In genomic region chr17:65191805-65192740, GRCh38 we compare ENCODE assay signal across 9 cellular contexts. TPM values are rescaled to one million over a fixed set of nuclear protein-coding genes. Genes with fewer than 3 reads are reported as not detected.
A peak's percentile ranks its signal among the peaks of the same experiment; 100 is the strongest.
DNase-seq lines count a peak whose midpoint lies in the region; ATAC-seq, FAIRE-seq and TF ChIP-seq lines count a peak whose summit lies in the region.
"Had no signal": no experiment of that assay in that cellular context is flagged by ENCODE, and none has a peak within 500 bp of the region (broad histone marks: within the 10 kb centered on the region; RNA-seq: fewer than 3 reads in every experiment).

No MANE protein-coding gene starts in this region.

- peak; percentile 55 for ATAC-seq in activated CD8-positive, alpha-beta T cell treated with anti-CD3 and anti-CD28 coated beads for 36 hours
- no peak for ATAC-seq in activated CD8-positive, alpha-beta T cell treated with anti-CD3 and anti-CD28 coated beads, Interleukin-2, amount 10 ng/mL, durations not matched to agents 7 days and 5 days
- ATAC-seq in GM21381 (IDR thresholded peaks at IDR 0.05; ENCODE audit: unreplicated experiment) (no peak), GM19395 (IDR thresholded peaks at IDR 0.05; ENCODE audit: unreplicated experiment) (no peak)

- peaks cover 24% of the 10 kb centered on the region for H3K4me1 Mint-ChIP-seq in activated CD8-positive, alpha-beta T cell treated with anti-CD3 and anti-CD28 coated beads for 36 hours (ENCODE audit: low read depth)
- H3K4me1 Mint-ChIP-seq in activated CD8-positive, alpha-beta T cell treated with anti-CD3 and anti-CD28 coated beads, Interleukin-2, amount 10 ng/mL, durations not matched to agents 7 days and 5 days (ENCODE audit: low read depth): peaks cover 9% of the 10 kb centered on the region

- FAIRE-seq in endothelial cell of umbilical vein (lab: Jason Lieb, UNC): peak; percentile 96

- H3K9me3 ChIP-seq in PC-9 (ENCODE audit: insufficient read depth, low read depth) (no peaks in the 10 kb centered on the region), endothelial cell of umbilical vein (replicated peaks; ENCODE audit: control insufficient read depth, insufficient read depth, low read length) (no peaks in the 10 kb centered on the region)
- H3K9me3 ChIP-seq: colonic mucosa had no signal

- H2AFZ ChIP-seq in PC-9: peak overlapping the region; percentile 21; the same call in 1 of the 2 replicates
- no peak overlapping the region for H2AFZ ChIP-seq in endothelial cell of umbilical vein (ENCODE audit: low read depth, low read length)

- peak overlapping the region; percentile 87 for H3K27ac ChIP-seq in PC-9
- H3K27ac ChIP-seq in endothelial cell of umbilical vein (ENCODE audit: insufficient read depth, low read depth, low read length): peak overlapping the region; percentile 75
- H3K27ac ChIP-seq: colonic mucosa had no signal

- no peaks in the 10 kb centered on the region for H3K9me1 ChIP-seq in endothelial cell of umbilical vein (replicated peaks; ENCODE audit: control insufficient read depth, extremely low read depth, insufficient read depth, low read length)

- no peak overlapping the region for H3K4me3 Mint-ChIP-seq in activated CD8-positive, alpha-beta T cell treated with anti-CD3 and anti-CD28 coated beads for 36 hours
- no peak overlapping the region for H3K4me3 Mint-ChIP-seq in activated CD8-positive, alpha-beta T cell treated with anti-CD3 and anti-CD28 coated beads, Interleukin-2, amount 10 ng/mL, durations not matched to agents 7 days and 5 days

- peaks cover 23% of the 10 kb centered on the region for H3F3A ChIP-seq in PC-9 (ENCODE audit: insufficient read depth, low read depth)

- H3K4me3 ChIP-seq in PC-9: peak overlapping the region; percentile 9; the same call in 1 of the 2 replicates
- no peak overlapping the region for H3K4me3 ChIP-seq in endothelial cell of umbilical vein (replicated peaks in 1 of 3; ENCODE audit: insufficient read depth in 1 of 3, low read depth in 1 of 3, low read length in 3 of 3)
- H3K4me3 ChIP-seq: colonic mucosa had no signal

- DNase-seq in activated CD8-positive, alpha-beta T cell treated with anti-CD3 and anti-CD28 coated beads for 36 hours: peak; percentile 21
- no peak for DNase-seq in activated CD8-positive, alpha-beta T cell treated with anti-CD3 and anti-CD28 coated beads, Interleukin-2, amount 10 ng/mL, durations not matched to agents 7 days and 5 days
- peak; percentile 47 to 88 for DNase-seq in PC-9
- DNase-seq in endothelial cell of umbilical vein (ENCODE audit: low read depth, low spot score): peak; percentile 62
- DNase-seq in stimulated activated CD4-positive, alpha-beta T cell treated with anti-CD3 and anti-CD28 coated beads, Interleukin-4, amount 100 ng/mL, for 1 hour: peak; percentile 24
- no peak for DNase-seq in NCI-H1930 (lab: John Stamatoyannopoulos, UW)
- DNase-seq: colonic mucosa had no signal

- intact Hi-C loops in activated CD8-positive, alpha-beta T cell treated with anti-CD3 and anti-CD28 coated beads for 36 hours (cut with micrococcal nuclease): loop anchor here (10.0 kb wide), 1 partner anchor 227 kb away; no protein-coding TSS in a partner anchor
- intact Hi-C loops in PC-9 (cut with micrococcal nuclease; ENCODE audit: unreplicated experiment) (loop anchor here (10.0 kb wide), 1 partner anchor 417 kb away; no protein-coding TSS in a partner anchor), endothelial cell of umbilical vein (cut with micrococcal nuclease) (loop anchor here (5.0 kb wide), 1 partner anchor 35 kb away; no protein-coding TSS in a partner anchor)

- H3K4me2 ChIP-seq in PC-9 (peak overlapping the region; percentile 64), endothelial cell of umbilical vein (ENCODE audit: insufficient read depth, low read length) (peak overlapping the region; percentile 64)

- no peak for TF ChIP-seq POLR2A in endothelial cell of umbilical vein (IDR thresholded peaks at IDR 0.05; ENCODE audit: low read depth, low read length)

- no peaks in the 10 kb centered on the region for H3K9me3 Mint-ChIP-seq in activated CD8-positive, alpha-beta T cell treated with anti-CD3 and anti-CD28 coated beads for 36 hours
- no peaks in the 10 kb centered on the region for H3K9me3 Mint-ChIP-seq in activated CD8-positive, alpha-beta T cell treated with anti-CD3 and anti-CD28 coated beads, Interleukin-2, amount 10 ng/mL, durations not matched to agents 7 days and 5 days (ENCODE audit: insufficient read depth)

- POLR2A ChIA-PET in activated CD8-positive, alpha-beta T cell treated with anti-CD3 and anti-CD28 coated beads for 36 hours (lab: Charles Lee): interaction anchor here (0.7 kb wide), 1 partner anchor 70 kb away, joined by 3 read pairs; no protein-coding TSS in a partner anchor
- POLR2A ChIA-PET in activated CD8-positive, alpha-beta T cell treated with anti-CD3 and anti-CD28 coated beads, Interleukin-2, amount 10 ng/mL, durations not matched to agents 7 days and 5 days (lab: Charles Lee): interaction anchor here (0.6 to 0.7 kb wide), 2 partner anchors 11 to 40 kb away, joined by 3 read pairs; no protein-coding TSS in a partner anchor
- POLR2A ChIA-PET in PC-9 (lab: Charles Lee; ENCODE audit: unreplicated experiment) (interaction anchor here (0.6 to 0.7 kb wide), 2 partner anchors 441 to 651 kb away, joined by 3 to 4 read pairs; no protein-coding TSS in a partner anchor), endothelial cell of umbilical vein (lab: Charles Lee) (no interaction called here)

- no peak overlapping the region for H3K9ac ChIP-seq in endothelial cell of umbilical vein (replicated peaks; ENCODE audit: extremely low read depth, insufficient read depth, low read length)

- BruUV-seq in PC-9 (replicated peaks; lab: Mats Ljungman, UMichigan): no TSS peak
- BruUV-seq in endothelial cell of umbilical vein (replicated peaks; lab: Mats Ljungman, UMichigan): no TSS peak

- H3K9me2 ChIP-seq in PC-9 (ENCODE audit: insufficient read depth): no peaks in the 10 kb centered on the region

- H3K79me2 ChIP-seq in PC-9 (ENCODE audit: low read depth): no peaks in the 10 kb centered on the region
- H3K79me2 ChIP-seq in endothelial cell of umbilical vein (ENCODE audit: control insufficient read depth, insufficient read depth, low read length): no peaks in the 10 kb centered on the region

- dilution Hi-C loops in endothelial cell of umbilical vein (cut with MboI; ENCODE audit: extremely low pct_ligation_motif_present, low sequenced_read_pairs): no loop called here

- CTCF ChIA-PET in activated CD8-positive, alpha-beta T cell treated with anti-CD3 and anti-CD28 coated beads for 36 hours (lab: Charles Lee): interaction anchor here (0.6 to 1.5 kb wide), 2 partner anchors 11 to 92 kb away, joined by 3 to 4 read pairs; no protein-coding TSS in a partner anchor
- CTCF ChIA-PET in activated CD8-positive, alpha-beta T cell treated with anti-CD3 and anti-CD28 coated beads, Interleukin-2, amount 10 ng/mL, durations not matched to agents 7 days and 5 days (lab: Charles Lee): interaction anchor here (1.2 to 1.3 kb wide), 2 partner anchors 11 to 91 kb away, joined by 5 read pairs; no protein-coding TSS in a partner anchor
- CTCF ChIA-PET in PC-9 (lab: Charles Lee): interaction anchor here (0.7 kb wide), 1 partner anchor 251 kb away, joined by 5 read pairs; no protein-coding TSS in a partner anchor
- CTCF ChIA-PET in endothelial cell of umbilical vein (lab: Charles Lee): interaction anchor here (0.6 to 2.8 kb wide), 8 partner anchors 8 to 217 kb away, joined by 3 to 8 read pairs (median 4); partner anchors contain the start of gene RGS9

- no peaks in the 10 kb centered on the region for H3K27me3 Mint-ChIP-seq in activated CD8-positive, alpha-beta T cell treated with anti-CD3 and anti-CD28 coated beads for 36 hours
- H3K27me3 Mint-ChIP-seq in activated CD8-positive, alpha-beta T cell treated with anti-CD3 and anti-CD28 coated beads, Interleukin-2, amount 10 ng/mL, durations not matched to agents 7 days and 5 days (ENCODE audit: low read depth): no peaks in the 10 kb centered on the region

- no peaks in the 10 kb centered on the region for H3K27me3 ChIP-seq in PC-9 (ENCODE audit: insufficient read depth, low read depth)
- H3K27me3 ChIP-seq in endothelial cell of umbilical vein (ENCODE audit: control insufficient read depth in 2 of 2, insufficient read depth in 2 of 2, low read length in 2 of 2): peaks cover 0 to 3% of the 10 kb centered on the region in 2 experiments
- H3K27me3 ChIP-seq: colonic mucosa had no signal

- H3K36me3 Mint-ChIP-seq in activated CD8-positive, alpha-beta T cell treated with anti-CD3 and anti-CD28 coated beads for 36 hours (ENCODE audit: low read depth): no peaks in the 10 kb centered on the region
- no peaks in the 10 kb centered on the region for H3K36me3 Mint-ChIP-seq in activated CD8-positive, alpha-beta T cell treated with anti-CD3 and anti-CD28 coated beads, Interleukin-2, amount 10 ng/mL, durations not matched to agents 7 days and 5 days (ENCODE audit: low read depth)

- no peaks in the 10 kb centered on the region for H4K20me1 ChIP-seq in PC-9 (ENCODE audit: insufficient read depth)
- no peaks in the 10 kb centered on the region for H4K20me1 ChIP-seq in endothelial cell of umbilical vein (replicated peaks; ENCODE audit: control insufficient read depth, extremely low read depth, insufficient read depth, low read length)

- no peak for TF ChIP-seq CTCF in activated CD8-positive, alpha-beta T cell treated with anti-CD3 and anti-CD28 coated beads for 36 hours (IDR thresholded peaks at IDR 0.05)
- TF ChIP-seq CTCF in PC-9 (conservative IDR thresholded peaks at IDR 0.05) (no peak), endothelial cell of umbilical vein (IDR thresholded peaks at IDR 0.05; ENCODE audit: extremely low read depth in 1 of 2, insufficient read depth in 1 of 2, low read depth in 1 of 2, low read length in 2 of 2) (no peak)

- H3K27ac Mint-ChIP-seq in activated CD8-positive, alpha-beta T cell treated with anti-CD3 and anti-CD28 coated beads for 36 hours: peak overlapping the region; percentile 55
- H3K27ac Mint-ChIP-seq in activated CD8-positive, alpha-beta T cell treated with anti-CD3 and anti-CD28 coated beads, Interleukin-2, amount 10 ng/mL, durations not matched to agents 7 days and 5 days: no peak overlapping the region

- no peaks in the 10 kb centered on the region for H3K36me3 ChIP-seq in PC-9 (ENCODE audit: low read depth)
- H3K36me3 ChIP-seq in endothelial cell of umbilical vein (ENCODE audit: control insufficient read depth in 2 of 2, extremely low read depth in 1 of 2, insufficient read depth in 2 of 2, low read length in 2 of 2): no peaks in the 10 kb centered on the region
- H3K36me3 ChIP-seq: colonic mucosa had no signal

- peaks cover 27% of the 10 kb centered on the region for H3K4me1 ChIP-seq in PC-9 (replicated peaks; ENCODE audit: insufficient read depth)
- H3K4me1 ChIP-seq in endothelial cell of umbilical vein (ENCODE audit: control insufficient read depth, extremely low read depth, insufficient read depth, low read length): peaks cover 12% of the 10 kb centered on the region
- H3K4me1 ChIP-seq: colonic mucosa had no signal

RNA-seq across cellular contexts. Expression of gene RGS9, which starts 54.9 kb away (rescaled TPM):
- 1 to 10 TPM; 1.3 to 1.9 TPM for total RNA-seq in activated CD8-positive, alpha-beta T cell treated with anti-CD3 and anti-CD28 coated beads for 36 hours
- total RNA-seq in activated CD8-positive, alpha-beta T cell treated with anti-CD3 and anti-CD28 coated beads, Interleukin-2, amount 10 ng/mL, durations not matched to agents 7 days and 5 days: 1 to 10 TPM; 4.8 to 5.7 TPM
- total RNA-seq in PC-9 (2021): 5.7 and 6.1 TPM in 2 replicates
- total RNA-seq in endothelial cell of umbilical vein: 1.4 and 1.7 TPM in 2 replicates
- polyA plus RNA-seq in endothelial cell of umbilical vein: 0.61 and 0.75 TPM in 2 replicates
- 0.79 and 1.0 TPM in 2 replicates for polyA plus RNA-seq in endothelial cell of umbilical vein (2011; cell fraction: cytosol; rRNA removed)
- 0.91 and 1.2 TPM in 2 replicates for polyA plus RNA-seq in endothelial cell of umbilical vein (2011; cell fraction: nucleus; rRNA removed)
- 0.50 and 0.83 TPM in 2 replicates for polyA plus RNA-seq in endothelial cell of umbilical vein (2012)
- 0.68 and 0.85 TPM in 2 replicates for polyA minus RNA-seq in endothelial cell of umbilical vein
- not detected for polyA minus RNA-seq in endothelial cell of umbilical vein (2011; cell fraction: cytosol; rRNA and poly(A)+ RNA removed)
- polyA minus RNA-seq in endothelial cell of umbilical vein (2011; cell fraction: nucleus; rRNA and poly(A)+ RNA removed): 0.38 TPM in 1 of 2 replicates, not detected in the other

Comparison
In these comparisons a context has a peak if more than half of its experiments do, and no peak if none do; other contexts are left out.
1. DNase-seq: peak in activated CD8-positive, alpha-beta T cell treated with anti-CD3 and anti-CD28 coated beads for 36 hours (single experiment), PC-9 (2 of 2), endothelial cell of umbilical vein (single experiment) and stimulated activated CD4-positive, alpha-beta T cell treated with anti-CD3 and anti-CD28 coated beads, Interleukin-4, amount 100 ng/mL, for 1 hour (single experiment); none in activated CD8-positive, alpha-beta T cell treated with anti-CD3 and anti-CD28 coated beads, Interleukin-2, amount 10 ng/mL, durations not matched to agents 7 days and 5 days (single experiment) and NCI-H1930 (0 of 2).